Comparison of ENCODE assay signal across 8 cellular contexts in the genomic region with DNA sequence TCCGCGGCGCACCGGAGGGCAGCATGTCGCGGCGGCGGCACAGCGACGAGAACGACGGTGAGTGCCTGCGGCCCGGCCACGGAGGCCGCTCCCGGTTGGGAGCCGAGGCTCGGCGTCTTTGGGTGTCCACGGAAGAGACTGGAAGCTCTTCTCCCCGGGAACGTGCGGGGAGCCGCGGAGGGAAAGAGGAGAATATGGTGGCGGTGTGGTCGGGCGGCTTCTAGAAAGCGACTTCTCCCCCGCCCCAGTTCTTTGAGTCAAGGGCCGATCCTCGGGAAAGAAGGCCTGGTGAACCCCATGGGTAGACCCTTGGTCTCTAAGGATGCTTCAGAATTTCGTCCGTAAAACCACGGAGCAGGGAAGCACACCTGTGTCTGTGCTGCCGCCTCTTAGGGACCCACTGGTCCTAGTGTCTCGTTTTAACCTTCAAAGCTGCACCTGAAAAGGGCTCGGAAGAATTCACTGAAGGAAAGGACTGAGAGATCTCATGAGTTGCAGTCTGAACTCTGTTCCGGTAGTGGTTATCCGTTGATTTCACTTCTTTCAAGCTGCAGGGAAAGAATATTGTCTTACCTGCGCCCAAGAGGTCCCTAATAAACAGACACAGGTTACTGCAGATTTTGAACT. TPM values are rescaled to one million over a fixed set of nuclear protein-coding genes. Genes with fewer than 3 reads are reported as not detected.
DNase-seq lines count a peak whose midpoint lies in the region; ATAC-seq, FAIRE-seq and TF ChIP-seq lines count a peak whose summit lies in the region.

No MANE protein-coding gene starts in this region.

- intact Hi-C loops in prostate gland (cut with DNase I): no loop called here

- peak; percentile 0 for ATAC-seq in HG02678 (IDR thresholded peaks at IDR 0.05; ENCODE audit: unreplicated experiment)
- no peak for ATAC-seq in WTC11
- peak; percentile 5 for ATAC-seq in foreskin keratinocyte
- no peak for ATAC-seq in HG03139 (IDR thresholded peaks at IDR 0.05; ENCODE audit: unreplicated experiment)

- H3K27me3 ChIP-seq in foreskin keratinocyte (no peaks in the 10 kb centered on the region), prostate gland (replicated peaks; ENCODE audit: insufficient read depth) (no peaks in the 10 kb centered on the region)

- H3K27ac Mint-ChIP-seq in WTC11: peak overlapping the region; percentile 92

- CTCF ChIA-PET in WTC11 (lab: Charles Lee): interaction anchor here (0.9 to 2.5 kb wide), 7 partner anchors 19 to 256 kb away, joined by 3 to 20 read pairs (median 5); partner anchors contain the start of gene TMOD1

- DNase-seq in Daoy (ENCODE audit: low read depth) (peak; percentile 7), WTC11 (ENCODE audit: low spot score) (no peak), foreskin keratinocyte (peak in 1 of 2 donors; percentile 15), prostate gland (ENCODE audit: low spot score) (no peak), NCI-H1105 treated with DMSO at 0.1 percent for 48 hours (lab: John Stamatoyannopoulos, UW) (no peak), RCC 7860 (ENCODE audit: low spot score) (no peak)

- no peak for FAIRE-seq in RCC 7860 (lab: Jason Lieb, UNC)

- WGBS in prostate gland: under 1% methylated on average over 19 of the region's 42 CpGs

- H3K27ac ChIP-seq in foreskin keratinocyte: peak overlapping the region; percentile 93
- peak overlapping the region; percentile 97 to 98 for H3K27ac ChIP-seq in prostate gland

- POLR2A ChIA-PET in WTC11 (lab: Charles Lee): interaction anchor here (0.8 to 2.0 kb wide), 6 partner anchors 9 to 779 kb away, joined by 3 to 6 read pairs (median 3); partner anchors contain the start of genes TBC1D2, TMOD1 and ZNF782

- peaks cover 44% of the 10 kb centered on the region for H3K4me1 Mint-ChIP-seq in WTC11

- no peaks in the 10 kb centered on the region for H3K9me3 ChIP-seq in prostate gland

- H3K4me3 ChIP-seq in prostate gland: peak overlapping the region; percentile 62 to 83

- TF ChIP-seq CTCF in WTC11 (IDR thresholded peaks at IDR 0.05) (no peak), foreskin keratinocyte (conservative IDR thresholded peaks at IDR 0.05) (no peak), prostate gland (IDR thresholded peaks at IDR 0.05) (peak in 2 of 4 experiments; percentile 0 to 1)

- no peaks in the 10 kb centered on the region for H3K36me3 Mint-ChIP-seq in WTC11

- H3K27me3 Mint-ChIP-seq in WTC11 (ENCODE audit: low read depth): no peaks in the 10 kb centered on the region

- H3K9me3 Mint-ChIP-seq in WTC11: no peaks in the 10 kb centered on the region

- peak overlapping the region; percentile 98 for H3K4me3 Mint-ChIP-seq in WTC11

- H3K36me3 ChIP-seq in prostate gland: no peaks in the 10 kb centered on the region

- peaks cover 16% of the 10 kb centered on the region for H3K4me1 ChIP-seq in foreskin keratinocyte
- no peaks in the 10 kb centered on the region for H3K4me1 ChIP-seq in prostate gland (replicated peaks)

- TF ChIP-seq POLR2A in prostate gland (IDR thresholded peaks at IDR 0.05): no peak

TF ChIP-seq in WTC11, 78 proteins besides CTCF, POLR2A, EP300 and RAD21 (continues in another document):
- TF ChIP-seq ZNF317 (CRISPR knock-in tag; IDR thresholded peaks at IDR 0.05; ENCODE audit: borderline replicate concordance, low read depth) (0 out of 2 replicates have a peak, but pooled peaks have one; percentile 18), ZNF219 (CRISPR knock-in tag; IDR thresholded peaks at IDR 0.05; ENCODE audit: borderline replicate concordance) (no peak), SOX15 (CRISPR knock-in tag; IDR thresholded peaks at IDR 0.05) (no peak), IRF1 (CRISPR knock-in tag; IDR thresholded peaks at IDR 0.05) (no peak), FOXP4 (CRISPR knock-in tag; IDR thresholded peaks at IDR 0.05) (no peak), JAZF1 (CRISPR knock-in tag; IDR thresholded peaks at IDR 0.05) (no peak), HMGXB4 (CRISPR knock-in tag; IDR thresholded peaks at IDR 0.05) (no peak; the same call in 1 of the 2 replicates), NFATC4 (CRISPR knock-in tag; IDR thresholded peaks at IDR 0.05) (no peak), ETV6 (CRISPR knock-in tag; IDR thresholded peaks at IDR 0.05) (no peak), E2F4 (CRISPR knock-in tag; IDR thresholded peaks at IDR 0.05; ENCODE audit: borderline replicate concordance, low read depth) (peak; percentile 69; the same call in 1 of the 2 replicates), OVOL2 (CRISPR knock-in tag; IDR thresholded peaks at IDR 0.05; ENCODE audit: borderline replicate concordance) (no peak)
- TF ChIP-seq, protein P1, sequence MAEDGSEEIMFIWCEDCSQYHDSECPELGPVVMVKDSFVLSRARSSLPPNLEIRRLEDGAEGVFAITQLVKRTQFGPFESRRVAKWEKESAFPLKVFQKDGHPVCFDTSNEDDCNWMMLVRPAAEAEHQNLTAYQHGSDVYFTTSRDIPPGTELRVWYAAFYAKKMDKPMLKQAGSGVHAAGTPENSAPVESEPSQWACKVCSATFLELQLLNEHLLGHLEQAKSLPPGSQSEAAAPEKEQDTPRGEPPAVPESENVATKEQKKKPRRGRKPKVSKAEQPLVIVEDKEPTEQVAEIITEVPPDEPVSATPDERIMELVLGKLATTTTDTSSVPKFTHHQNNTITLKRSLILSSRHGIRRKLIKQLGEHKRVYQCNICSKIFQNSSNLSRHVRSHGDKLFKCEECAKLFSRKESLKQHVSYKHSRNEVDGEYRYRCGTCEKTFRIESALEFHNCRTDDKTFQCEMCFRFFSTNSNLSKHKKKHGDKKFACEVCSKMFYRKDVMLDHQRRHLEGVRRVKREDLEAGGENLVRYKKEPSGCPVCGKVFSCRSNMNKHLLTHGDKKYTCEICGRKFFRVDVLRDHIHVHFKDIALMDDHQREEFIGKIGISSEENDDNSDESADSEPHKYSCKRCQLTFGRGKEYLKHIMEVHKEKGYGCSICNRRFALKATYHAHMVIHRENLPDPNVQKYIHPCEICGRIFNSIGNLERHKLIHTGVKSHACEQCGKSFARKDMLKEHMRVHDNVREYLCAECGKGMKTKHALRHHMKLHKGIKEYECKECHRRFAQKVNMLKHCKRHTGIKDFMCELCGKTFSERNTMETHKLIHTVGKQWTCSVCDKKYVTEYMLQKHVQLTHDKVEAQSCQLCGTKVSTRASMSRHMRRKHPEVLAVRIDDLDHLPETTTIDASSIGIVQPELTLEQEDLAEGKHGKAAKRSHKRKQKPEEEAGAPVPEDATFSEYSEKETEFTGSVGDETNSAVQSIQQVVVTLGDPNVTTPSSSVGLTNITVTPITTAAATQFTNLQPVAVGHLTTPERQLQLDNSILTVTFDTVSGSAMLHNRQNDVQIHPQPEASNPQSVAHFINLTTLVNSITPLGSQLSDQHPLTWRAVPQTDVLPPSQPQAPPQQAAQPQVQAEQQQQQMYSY (CRISPR knock-in tag; IDR thresholded peaks at IDR 0.05): no peak

RNA-seq across cellular contexts. Expression of gene NCBP1, which starts 0.4 kb away (rescaled TPM):
- total RNA-seq in Daoy (2014; rRNA removed; shearing (Covaris generic)): 83.8 and 87.5 TPM in 2 replicates
- total RNA-seq in WTC11 (2021) (47.8 to 61.1 TPM (median 51.3 TPM) in 3 replicates), foreskin keratinocyte (38.5 and 40.9 TPM in 2 replicates), prostate gland (10 to 100 TPM; 18.1 to 18.3 TPM)
- 18.3 and 20.2 TPM in 2 replicates for polyA plus RNA-seq in foreskin keratinocyte

RNA-seq across cellular contexts. Expression of gene TSTD2, which starts 0.8 kb away (rescaled TPM):
- 14.4 and 19.0 TPM in 2 replicates for total RNA-seq in Daoy (2014; rRNA removed; shearing (Covaris generic))
- 16.8 to 19.6 TPM (median 18.3 TPM) in 3 replicates for total RNA-seq in WTC11 (2021)
- total RNA-seq in foreskin keratinocyte: 11.1 and 11.7 TPM in 2 replicates
- 5.7 and 5.8 TPM in 2 replicates for polyA plus RNA-seq in foreskin keratinocyte
- total RNA-seq in prostate gland: 10 to 100 TPM; 14.6 to 24.5 TPM

Comparison
In these comparisons a context has a peak if more than half of its experiments do, and no peak if none do; other contexts are left out.
1. ATAC-seq: peak in HG02678 (single experiment) and foreskin keratinocyte (single experiment); none in WTC11 (single experiment) and HG03139 (single experiment).